ENCODE assay signal across 25 cellular contexts in genomic region chr1:1191734-1192133, GRCh38. TPM values are rescaled to one million over a fixed set of nuclear protein-coding genes. Genes with fewer than 3 reads are reported as not detected.
DNase-seq lines count a peak whose midpoint lies in the region; ATAC-seq, FAIRE-seq and TF ChIP-seq lines count a peak whose summit lies in the region.
"Had no signal": no experiment of that assay in that cellular context is flagged by ENCODE, and none has a peak within 500 bp of the region (broad histone marks: within the 10 kb centered on the region; RNA-seq: fewer than 3 reads in every experiment).

No MANE protein-coding gene starts in this region.

- CTCF ChIA-PET in HCT116 (lab: Charles Lee) (no interaction called here), T-cell (lab: Charles Lee) (no interaction called here)

- no peak overlapping the region for H3K4me3 ChIP-seq in HCT116 (replicated peaks in 1 of 2; ENCODE audit: low read depth in 1 of 2, low read length in 2 of 2)
- no peak overlapping the region for H3K4me3 ChIP-seq in kidney (ENCODE audit: low read length in 2 of 2)
- H3K4me3 ChIP-seq: GM12878, GM23248 had no signal

- POLR2A ChIA-PET in HCT116 (lab: Charles Lee) (no interaction called here), T-cell (lab: Charles Lee) (no interaction called here)

- H3K27ac Mint-ChIP-seq in activated T-helper 17 cell treated with anti-CD3 and anti-CD28 coated beads, Interleukin-2, amount 50 U/mL, for 72 hours, result peak overlapping the region; percentile 5
- no peak overlapping the region for H3K27ac Mint-ChIP-seq in T-cell

- peaks cover 0 to 13% of the 10 kb centered on the region in 2 experiments; a peak in 2 of 4 replicates for H3K4me1 ChIP-seq in HCT116 (ENCODE audit: control insufficient read depth in 1 of 2, insufficient read depth in 2 of 2, low read length in 2 of 2)
- H3K4me1 ChIP-seq in kidney (ENCODE audit: control insufficient read depth in 1 of 2, insufficient read depth in 1 of 2, low read depth in 1 of 2, low read length in 2 of 2), result no peaks in the 10 kb centered on the region
- H3K4me1 ChIP-seq: BE2C had no signal

- DNase-seq in activated effector memory CD4-positive, alpha-beta T cell treated with anti-CD3 and anti-CD28 coated beads, Interleukin-2, amount 50 U/mL, for 16 hours, result peak; percentile 58
- DNase-seq in activated effector memory CD4-positive, alpha-beta T cell treated with Interleukin-2 at 50 U/mL for 16 hours, result no peak
- DNase-seq in HCT116 (ENCODE audit: low read depth, low spot score) (no peak), kidney (peak; percentile 21), T-cell (no peak)
- DNase-seq in stimulated activated CD8-positive, alpha-beta memory T cell treated with anti-CD3 and anti-CD28 coated beads, Interleukin-4, amount 100 ng/mL, for 48 hours, result no peak
- DNase-seq: ACHN; BE2C; C1 segment of cervical spinal cord; CD4-positive, CD25-positive, alpha-beta regulatory T cell; CD8-positive, alpha-beta memory T cell; COR-L47; DMS 273 treated with DMSO at 0.1 percent for 48 hours; DND-41; EL; GM23248; HCEC 1CT; IMR-90 had no signal

- BruUV-seq in HCT116 (replicated peaks; lab: Mats Ljungman, UMichigan), result no TSS peak

- no peak for FAIRE-seq in kidney (lab: Jason Lieb, UNC)
- FAIRE-seq: A204.1, GM12878, GM19239, H54, HTR-8/SVneo had no signal

- H3K9ac ChIP-seq in HCT116 (ENCODE audit: low read length), result no peak overlapping the region
- no peak overlapping the region for H3K9ac ChIP-seq in kidney (ENCODE audit: low read length in 2 of 2)
- H3K9ac ChIP-seq: GM23248 had no signal

- no peaks in the 10 kb centered on the region for H3K79me2 ChIP-seq in HCT116 (ENCODE audit: insufficient read depth, low read length)

- ATAC-seq in HCT116 (no peak), T-cell (replicated peaks in 1 of 4) (no peak)
- no peak for ATAC-seq in activated T-helper 17 cell treated with anti-CD3 and anti-CD28 coated beads, Interleukin-2, amount 50 U/mL, for 72 hours (replicated peaks)
- ATAC-seq: GM12878 had no signal

- no peak overlapping the region for H3K4me2 ChIP-seq in HCT116 (ENCODE audit: low read length)

- RAD21 ChIA-PET in HCT116 (lab: Charles Lee; ENCODE audit: low non-redundant PET in 1 of 2, low total read pairs in 2 of 2, uncharacterized antibody in 2 of 2, unreplicated experiment in 2 of 2), result no interaction called here

- no peaks in the 10 kb centered on the region for H4K20me1 ChIP-seq in HCT116 (ENCODE audit: insufficient read depth)

- H3K36me3 ChIP-seq in HCT116 (ENCODE audit: control insufficient read depth in 1 of 2, insufficient read depth in 2 of 2, low read length in 2 of 2) (no peaks in the 10 kb centered on the region), kidney (ENCODE audit: control insufficient read depth in 1 of 2, insufficient read depth in 2 of 2, low read length in 2 of 2) (no peaks in the 10 kb centered on the region)
- H3K36me3 ChIP-seq: BE2C had no signal

- H3K9me2 ChIP-seq in HCT116 (ENCODE audit: insufficient read depth), result no peaks in the 10 kb centered on the region

- no peak for TF ChIP-seq RAD21 in HCT116 (IDR thresholded peaks at IDR 0.05; ENCODE audit: low read depth)

- TF ChIP-seq CTCF in HCT116 (IDR thresholded peaks at IDR 0.05 in 2 of 3, conservative IDR thresholded peaks at IDR 0.05 in 1 of 3; ENCODE audit: borderline replicate concordance in 1 of 3, insufficient read depth in 1 of 3, low read depth in 2 of 3, low read length in 2 of 3) (no peak), kidney (IDR thresholded peaks at IDR 0.05; ENCODE audit: borderline replicate concordance, extremely low read depth, insufficient read depth) (no peak)

- intact Hi-C loops in HCT116 (cut with micrococcal nuclease) (no loop called here), kidney (cut with DNase I) (no loop called here)

- no peak overlapping the region for H3K27ac ChIP-seq in HCT116 (ENCODE audit: low read depth, low read length)
- no peak overlapping the region for H3K27ac ChIP-seq in kidney (ENCODE audit: low read depth in 2 of 2, low read length in 2 of 2)
- H3K27ac ChIP-seq: GM23248 had no signal

- peaks cover 0 to 11% of the 10 kb centered on the region in 2 experiments; a peak in 1 of 4 replicates for H3K9me3 ChIP-seq in HCT116 (ENCODE audit: control insufficient read depth in 1 of 2, insufficient read depth in 1 of 2, low read depth in 1 of 2, low read length in 2 of 2)
- no peaks in the 10 kb centered on the region for H3K9me3 ChIP-seq in kidney (ENCODE audit: control insufficient read depth in 1 of 2, low read length in 2 of 2)
- H3K9me3 ChIP-seq: BE2C had no signal

- no peaks in the 10 kb centered on the region for H3K9me3 Mint-ChIP-seq in activated T-helper 17 cell treated with anti-CD3 and anti-CD28 coated beads, Interleukin-2, amount 50 U/mL, for 72 hours
- peaks cover 5 to 15% (median 9%) of the 10 kb centered on the region in 3 donors for H3K9me3 Mint-ChIP-seq in T-cell

- H2AFZ ChIP-seq in HCT116 (ENCODE audit: low read depth, low read length, poor library complexity, severe bottlenecking), result no peak overlapping the region
- H2AFZ ChIP-seq: GM23248 had no signal

- no peak for TF ChIP-seq POLR2A in HCT116 (IDR thresholded peaks at IDR 0.05; ENCODE audit: borderline replicate concordance, extremely low read depth, insufficient read depth, insufficient read length)

- no peaks in the 10 kb centered on the region for H3K27me3 Mint-ChIP-seq in activated T-helper 17 cell treated with anti-CD3 and anti-CD28 coated beads, Interleukin-2, amount 50 U/mL, for 72 hours
- H3K27me3 Mint-ChIP-seq in T-cell, result no peaks in the 10 kb centered on the region

- no peaks in the 10 kb centered on the region for H3K27me3 ChIP-seq in HCT116 (ENCODE audit: insufficient read depth, low read length)

- H3K4me3 Mint-ChIP-seq in activated T-helper 17 cell treated with anti-CD3 and anti-CD28 coated beads, Interleukin-2, amount 50 U/mL, for 72 hours, result no peak overlapping the region
- no peak overlapping the region for H3K4me3 Mint-ChIP-seq in T-cell
- H3K4me3 Mint-ChIP-seq: CD4-positive, CD25-positive, alpha-beta regulatory T cell; CD8-positive, alpha-beta memory T cell had no signal

- H3K4me1 Mint-ChIP-seq in activated T-helper 17 cell treated with anti-CD3 and anti-CD28 coated beads, Interleukin-2, amount 50 U/mL, for 72 hours, result peaks cover 10% of the 10 kb centered on the region
- no peaks in the 10 kb centered on the region for H3K4me1 Mint-ChIP-seq in T-cell
- H3K4me1 Mint-ChIP-seq: CD8-positive, alpha-beta memory T cell had no signal

- H3K36me3 Mint-ChIP-seq in activated T-helper 17 cell treated with anti-CD3 and anti-CD28 coated beads, Interleukin-2, amount 50 U/mL, for 72 hours (ENCODE audit: low read depth), result no peaks in the 10 kb centered on the region
- H3K36me3 Mint-ChIP-seq in T-cell, result no peaks in the 10 kb centered on the region
- H3K36me3 Mint-ChIP-seq: CD4-positive, CD25-positive, alpha-beta regulatory T cell had no signal

TF ChIP-seq in HCT116, 20 proteins besides CTCF, POLR2A, EP300 and RAD21:
- TF ChIP-seq POLR2AphosphoS5 (IDR thresholded peaks at IDR 0.05; ENCODE audit: low read depth, low read length) (no peak), JUND (IDR thresholded peaks at IDR 0.05) (no peak), ZFX (IDR thresholded peaks at IDR 0.05) (no peak), CEBPB (IDR thresholded peaks at IDR 0.05; ENCODE audit: low read depth) (no peak), ELF1 (IDR thresholded peaks at IDR 0.05; ENCODE audit: borderline replicate concordance, low read depth) (no peak), CBX3 (IDR thresholded peaks at IDR 0.05; ENCODE audit: low read depth) (peak; percentile 61; the same call in 1 of the 2 replicates)

RNA-seq across cellular contexts. Expression of gene TNFRSF18, which starts 14.7 kb away (rescaled TPM):
- 56.2 TPM for total RNA-seq in HCT116 (2021; ENCODE audit: unreplicated experiment)
- polyA plus RNA-seq in HCT116 (2012), result 52.4 and 63.6 TPM in 2 replicates
- 100 to 1,000 TPM; 105 to 796 TPM for total RNA-seq in activated T-helper 17 cell treated with anti-CD3 and anti-CD28 coated beads, Interleukin-2, amount 50 U/mL, for 72 hours
- total RNA-seq in kidney, result 8.1 TPM
- polyA plus RNA-seq in kidney (ENCODE audit: insufficient read depth, low read depth, low replicate concordance), result not detected
- 10 to 100 TPM in 4 of 5 donors, 1 to 10 TPM in 1; 6.4 to 20.5 (median 13.3) TPM for total RNA-seq in T-cell
- total RNA-seq: G401, GM23248 had no signal
- polyA plus RNA-seq: GM23248 had no signal

RNA-seq across cellular contexts. Expression of gene TTLL10, which starts 18.1 kb away (rescaled TPM):
- total RNA-seq in HCT116 (2021; ENCODE audit: unreplicated experiment) (0.10 TPM), kidney (1.5 TPM), T-cell (1 to 10 TPM in 1 of 5 donors, under 1 TPM in 3, not detected in 1; 0.26 to 1.0 (median 0.47) TPM)
- 0.03 TPM in 1 of 2 replicates, not detected in the other for polyA plus RNA-seq in HCT116 (2012)
- total RNA-seq in activated T-helper 17 cell treated with anti-CD3 and anti-CD28 coated beads, Interleukin-2, amount 50 U/mL, for 72 hours, result under 1 TPM in 1 of 2 donors, not detected in 1; 0.11 TPM
- not detected for polyA plus RNA-seq in kidney (ENCODE audit: insufficient read depth, low read depth, low replicate concordance)
- total RNA-seq: CD4-positive, CD25-positive, alpha-beta regulatory T cell; CD8-positive, alpha-beta memory T cell; G401; GM12878; GM23248; IMR-90 had no signal
- polyA plus RNA-seq: CD4-positive, CD25-positive, alpha-beta regulatory T cell; CD8-positive, alpha-beta memory T cell; GM12878; GM23248; IMR-90 had no signal

RNA-seq across cellular contexts. Expression of gene TNFRSF4, which starts 22.2 kb away (rescaled TPM):
- total RNA-seq in HCT116 (2021; ENCODE audit: unreplicated experiment), result 0.37 TPM
- 0.09 TPM in 1 of 2 replicates, not detected in the other for polyA plus RNA-seq in HCT116 (2012)
- total RNA-seq in activated T-helper 17 cell treated with anti-CD3 and anti-CD28 coated beads, Interleukin-2, amount 50 U/mL, for 72 hours, result 1,000 to 10,000 TPM in 1 of 2 donors, 100 to 1,000 TPM in 1; 384 to 1,007 TPM
- total RNA-seq in kidney, result 5.1 TPM
- polyA plus RNA-seq in kidney (ENCODE audit: insufficient read depth, low read depth, low replicate concordance), result 3.3 TPM
- 10 to 100 TPM; 15.1 to 35.4 (median 17.8) TPM for total RNA-seq in T-cell
- total RNA-seq: G401, GM23248, IMR-90 had no signal
- polyA plus RNA-seq: GM23248 had no signal

RNA-seq across cellular contexts. Expression of gene SDF4, which starts 40.1 kb away (rescaled TPM):
- 133 TPM for total RNA-seq in HCT116 (2021; ENCODE audit: unreplicated experiment)
- polyA plus RNA-seq in HCT116 (2012), result 118 and 119 TPM in 2 replicates
- total RNA-seq in activated T-helper 17 cell treated with anti-CD3 and anti-CD28 coated beads, Interleukin-2, amount 50 U/mL, for 72 hours, result 100 to 1,000 TPM; 169 to 773 TPM
- 160 TPM for total RNA-seq in kidney
- 143 TPM for polyA plus RNA-seq in kidney (ENCODE audit: insufficient read depth, low read depth, low replicate concordance)
- total RNA-seq in T-cell, result 100 to 1,000 TPM in 4 of 5 donors, 10 to 100 TPM in 1; 98.6 to 151 (median 141) TPM

RNA-seq across cellular contexts. Expression of gene B3GALT6, which starts 40.3 kb away (rescaled TPM):
- 16.3 TPM for total RNA-seq in HCT116 (2021; ENCODE audit: unreplicated experiment)
- polyA plus RNA-seq in HCT116 (2012), result 7.1 and 7.8 TPM in 2 replicates
- 10 to 100 TPM; 10.9 to 16.7 TPM for total RNA-seq in activated T-helper 17 cell treated with anti-CD3 and anti-CD28 coated beads, Interleukin-2, amount 50 U/mL, for 72 hours
- total RNA-seq in kidney, result 20.3 TPM
- polyA plus RNA-seq in kidney (ENCODE audit: insufficient read depth, low read depth, low replicate concordance), result 13.7 TPM
- total RNA-seq in T-cell, result 10 to 100 TPM in 4 of 5 donors, 1 to 10 TPM in 1; 10.0 to 30.4 (median 25.1) TPM

Comparison
In these comparisons a context has a peak if more than half of its experiments do, and no peak if none do; other contexts are left out.
1. DNase-seq: peak in activated effector memory CD4-positive, alpha-beta T cell treated with anti-CD3 and anti-CD28 coated beads, Interleukin-2, amount 50 U/mL, for 16 hours (single experiment) and kidney (single experiment); none in activated effector memory CD4-positive, alpha-beta T cell treated with Interleukin-2 at 50 U/mL for 16 hours (single experiment), HCT116 (single experiment), T-cell (0 of 34) and stimulated activated CD8-positive, alpha-beta memory T cell treated with anti-CD3 and anti-CD28 coated beads, Interleukin-4, amount 100 ng/mL, for 48 hours (single experiment).
2. RNA of gene TNFRSF4, which starts 22.2 kb away (total RNA-seq): 384 to 1,007 TPM in activated T-helper 17 cell treated with anti-CD3 and anti-CD28 coated beads, Interleukin-2, amount 50 U/mL, for 72 hours; 15.1 to 35.4 TPM in T-cell, 5.1 TPM in kidney (single experiment) and 0.37 TPM in HCT116 (single experiment); every median in the first group is over 10 times any median in the second.